In the genomic region with DNA sequence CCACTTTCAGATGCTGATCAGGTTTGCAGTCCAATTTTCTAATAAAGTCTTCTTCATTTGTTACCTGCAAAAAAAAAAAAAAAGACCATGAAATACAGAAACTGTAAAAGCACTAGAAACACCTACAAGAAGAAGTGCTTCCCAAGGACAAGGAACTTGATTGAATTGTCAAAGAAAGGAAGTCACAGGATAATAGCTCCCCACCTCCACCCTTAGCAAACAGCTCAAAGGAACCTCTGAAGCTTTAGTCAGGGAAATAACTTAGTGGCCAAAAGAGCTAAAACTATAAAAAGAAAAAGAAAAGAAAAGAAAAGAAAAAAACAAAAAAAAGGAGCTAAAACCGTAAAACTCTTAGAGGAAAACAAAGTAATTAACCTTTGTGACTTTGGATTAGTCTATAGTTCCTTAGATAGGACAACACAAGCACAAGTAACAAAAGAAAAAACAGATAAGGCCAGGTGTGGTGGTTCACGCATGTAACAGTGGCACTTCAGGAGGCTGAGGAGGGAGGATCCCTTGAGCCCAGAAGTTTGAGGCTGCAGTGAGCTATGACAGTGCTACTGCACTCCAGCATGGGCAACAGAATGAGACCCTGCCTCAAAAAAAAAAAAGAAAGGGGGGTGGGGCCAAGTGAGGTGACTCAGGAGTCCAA, we compare ENCODE assay signal across 19 cellular contexts. TPM values are rescaled to one million over a fixed set of nuclear protein-coding genes. Genes with fewer than 3 reads are reported as not detected.
DNase-seq lines count a peak whose midpoint lies in the region; ATAC-seq and TF ChIP-seq lines count a peak whose summit lies in the region.
"Had no signal": no experiment of that assay in that cellular context is flagged by ENCODE, and none has a peak within 500 bp of the region (broad histone marks: within the 10 kb centered on the region; RNA-seq: fewer than 3 reads in every experiment).

No MANE protein-coding gene starts in this region.

- DNase-seq in activated T-cell treated with anti-CD3 and anti-CD28 coated beads, Interleukin-2, amount 50 U/mL, for 72 hours, result no peak
- no peak for DNase-seq in activated T-cell treated with anti-CD3 and anti-CD28 coated beads, Interleukin-2, amount 50 U/mL, for 4 hours
- DNase-seq in left colon (no peak), neural progenitor cell (ENCODE audit: low spot score) (no peak)
- DNase-seq: Caco-2; CD4-positive, CD25-positive, alpha-beta regulatory T cell; CD8-positive, alpha-beta T cell; DMS153; DND-41; GM23248; H7; HCEC 1CT had no signal

- H3K79me2 ChIP-seq in neural progenitor cell (ENCODE audit: low read depth), result peaks cover 4% of the 10 kb centered on the region

- no peaks in the 10 kb centered on the region for H3F3A ChIP-seq in neural progenitor cell (ENCODE audit: low read depth)

- H3K4me1 Mint-ChIP-seq in activated T-cell treated with anti-CD3 and anti-CD28 coated beads, Interleukin-2, amount 50 U/mL, for 72 hours (ENCODE audit: low read depth), result peaks cover 6% of the 10 kb centered on the region
- H3K4me1 Mint-ChIP-seq in activated T-cell treated with anti-CD3 and anti-CD28 coated beads, Interleukin-2, amount 50 U/mL, for 4 hours (ENCODE audit: low read depth), result peaks cover 3% of the 10 kb centered on the region
- no peaks in the 10 kb centered on the region for H3K4me1 Mint-ChIP-seq in neural progenitor cell

- H3K4me1 ChIP-seq in neural progenitor cell, result no peaks in the 10 kb centered on the region
- H3K4me1 ChIP-seq: BLaER1, Caco-2 had no signal

- intact Hi-C loops in left colon (cut with DNase I, micrococcal nuclease), result no loop called here

- no peak overlapping the region for H3K9ac ChIP-seq in neural progenitor cell
- H3K9ac ChIP-seq: BLaER1, GM23248 had no signal

- H3K27ac Mint-ChIP-seq in activated T-cell treated with anti-CD3 and anti-CD28 coated beads, Interleukin-2, amount 50 U/mL, for 72 hours, result peak overlapping the region; percentile 58
- no peak overlapping the region for H3K27ac Mint-ChIP-seq in neural progenitor cell
- H3K27ac Mint-ChIP-seq: B cell; CD8-positive, alpha-beta T cell had no signal

- H3K27me3 Mint-ChIP-seq in activated T-cell treated with anti-CD3 and anti-CD28 coated beads, Interleukin-2, amount 50 U/mL, for 72 hours (ENCODE audit: low read depth), result no peaks in the 10 kb centered on the region
- no peaks in the 10 kb centered on the region for H3K27me3 Mint-ChIP-seq in activated T-cell treated with anti-CD3 and anti-CD28 coated beads, Interleukin-2, amount 50 U/mL, for 4 hours (ENCODE audit: low read depth)
- no peaks in the 10 kb centered on the region for H3K27me3 Mint-ChIP-seq in neural progenitor cell (ENCODE audit: insufficient read depth, low read depth)
- H3K27me3 Mint-ChIP-seq: B cell; CD4-positive, CD25-positive, alpha-beta regulatory T cell had no signal

- H3K4me3 ChIP-seq in neural progenitor cell, result no peak overlapping the region
- H3K4me3 ChIP-seq: BLaER1, GM23248 had no signal

- H3K4me3 Mint-ChIP-seq in activated T-cell treated with anti-CD3 and anti-CD28 coated beads, Interleukin-2, amount 50 U/mL, for 72 hours, result no peak overlapping the region
- H3K4me3 Mint-ChIP-seq in activated T-cell treated with anti-CD3 and anti-CD28 coated beads, Interleukin-2, amount 50 U/mL, for 4 hours, result no peak overlapping the region
- H3K4me3 Mint-ChIP-seq in neural progenitor cell, result no peak overlapping the region
- H3K4me3 Mint-ChIP-seq: B cell; CD4-positive, CD25-positive, alpha-beta regulatory T cell; CD8-positive, alpha-beta T cell had no signal

- ATAC-seq in activated T-cell treated with anti-CD3 and anti-CD28 coated beads, Interleukin-2, amount 50 U/mL, for 72 hours (replicated peaks in 1 of 2), result no peak
- ATAC-seq in activated T-cell treated with anti-CD3 and anti-CD28 coated beads, Interleukin-2, amount 50 U/mL, for 4 hours, result no peak
- ATAC-seq in left colon (peak; percentile 82), HG03457 (IDR thresholded peaks at IDR 0.05; ENCODE audit: unreplicated experiment) (no peak), GM18517 (IDR thresholded peaks at IDR 0.05; ENCODE audit: unreplicated experiment) (no peak), GM19395 (IDR thresholded peaks at IDR 0.05; ENCODE audit: unreplicated experiment) (no peak)
- ATAC-seq: CD8-positive, alpha-beta T cell had no signal

- no peaks in the 10 kb centered on the region for H3K36me3 ChIP-seq in neural progenitor cell

- peaks cover 11% of the 10 kb centered on the region for H4K20me1 ChIP-seq in neural progenitor cell (ENCODE audit: low read depth)

- H3K9me3 ChIP-seq in neural progenitor cell (ENCODE audit: low read depth), result no peaks in the 10 kb centered on the region
- H3K9me3 ChIP-seq: BLaER1, Caco-2 had no signal

- H3K4me2 ChIP-seq in neural progenitor cell, result no peak overlapping the region
- H3K4me2 ChIP-seq: BLaER1 had no signal

- H3K27me3 ChIP-seq in neural progenitor cell, result no peaks in the 10 kb centered on the region
- H3K27me3 ChIP-seq: BLaER1 had no signal

- TF ChIP-seq CTCF in neural progenitor cell (IDR thresholded peaks at IDR 0.05), result no peak

- H3K9me3 Mint-ChIP-seq in activated T-cell treated with anti-CD3 and anti-CD28 coated beads, Interleukin-2, amount 50 U/mL, for 72 hours, result no peaks in the 10 kb centered on the region
- no peaks in the 10 kb centered on the region for H3K9me3 Mint-ChIP-seq in activated T-cell treated with anti-CD3 and anti-CD28 coated beads, Interleukin-2, amount 50 U/mL, for 4 hours
- no peaks in the 10 kb centered on the region for H3K9me3 Mint-ChIP-seq in neural progenitor cell
- H3K9me3 Mint-ChIP-seq: CD8-positive, alpha-beta T cell had no signal

- H3K27ac ChIP-seq in neural progenitor cell, result peak overlapping the region; percentile 35
- H3K27ac ChIP-seq: 22Rv1, BLaER1, C4-2B, GM23248 had no signal

- H3K36me3 Mint-ChIP-seq in activated T-cell treated with anti-CD3 and anti-CD28 coated beads, Interleukin-2, amount 50 U/mL, for 72 hours (ENCODE audit: insufficient read depth in 2 of 2), result peaks cover 6 to 16% of the 10 kb centered on the region in 2 donors
- peaks cover 37% of the 10 kb centered on the region for H3K36me3 Mint-ChIP-seq in activated T-cell treated with anti-CD3 and anti-CD28 coated beads, Interleukin-2, amount 50 U/mL, for 4 hours (ENCODE audit: insufficient read depth)
- H3K36me3 Mint-ChIP-seq in neural progenitor cell, result peaks cover 15% of the 10 kb centered on the region

- no peak overlapping the region for H2AFZ ChIP-seq in neural progenitor cell (replicated peaks)
- H2AFZ ChIP-seq: GM23248 had no signal

RNA-seq across cellular contexts. Expression of a gene that starts 28.5 kb away (rescaled TPM):
- 10 to 100 TPM; 21.5 to 21.7 TPM for total RNA-seq in activated T-cell treated with anti-CD3 and anti-CD28 coated beads, Interleukin-2, amount 50 U/mL, for 72 hours
- 1 to 10 TPM; 6.4 to 8.4 (median 7.0) TPM for total RNA-seq in activated T-cell treated with anti-CD3 and anti-CD28 coated beads, Interleukin-2, amount 50 U/mL, for 4 hours
- total RNA-seq in left colon (10 to 100 TPM; 13.4 to 19.9 TPM), neural progenitor cell (ENCODE audit: low replicate concordance) (14.3 and 14.7 TPM in 2 replicates)

RNA-seq across cellular contexts. Expression of a gene that starts 60.0 kb away (rescaled TPM):
- 10 to 100 TPM; 91.8 to 92.3 TPM for total RNA-seq in activated T-cell treated with anti-CD3 and anti-CD28 coated beads, Interleukin-2, amount 50 U/mL, for 72 hours
- total RNA-seq in activated T-cell treated with anti-CD3 and anti-CD28 coated beads, Interleukin-2, amount 50 U/mL, for 4 hours, result 100 to 1,000 TPM; 117 to 123 (median 121) TPM
- 10 to 100 TPM; 50.6 to 65.8 TPM for total RNA-seq in left colon
- 82.9 and 162 TPM in 2 replicates for total RNA-seq in neural progenitor cell (ENCODE audit: low replicate concordance)
